ENCODE assay signal across 9 cellular contexts in the genomic region with DNA sequence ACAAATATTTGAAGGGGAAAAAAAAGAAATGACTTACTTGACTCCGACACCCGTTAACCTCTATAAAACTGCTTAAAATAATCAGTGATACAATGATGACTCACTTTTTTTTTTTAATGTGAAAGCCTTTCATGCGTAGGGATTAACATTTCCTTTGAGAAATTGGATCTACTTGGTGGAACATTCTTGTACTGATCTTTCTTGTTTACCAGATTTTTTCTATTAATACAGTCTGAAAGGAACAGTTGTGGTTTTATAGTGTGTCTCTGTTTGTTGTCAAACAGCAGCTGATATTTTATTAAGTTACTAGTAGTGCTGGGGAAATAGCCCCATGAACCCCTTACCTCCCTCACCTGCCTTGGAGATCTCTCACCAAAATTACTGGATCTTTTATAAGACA. TPM values are rescaled to one million over a fixed set of nuclear protein-coding genes. Genes with fewer than 3 reads are reported as not detected.
DNase-seq lines count a peak whose midpoint lies in the region; ATAC-seq and TF ChIP-seq lines count a peak whose summit lies in the region.
"Had no signal": no experiment of that assay in that cellular context is flagged by ENCODE, and none has a peak within 500 bp of the region (broad histone marks: within the 10 kb centered on the region; RNA-seq: fewer than 3 reads in every experiment).

No MANE protein-coding gene starts in this region.

- DNase-seq in AG08396 (ENCODE audit: low spot score), result peak; percentile 30
- DNase-seq in LHCN-M2 (ENCODE audit: low read depth), result peak; percentile 88
- no peak for DNase-seq in coronary artery (ENCODE audit: low spot score)
- no peak for DNase-seq in mucosa of descending colon
- DNase-seq in activated CD4-positive, alpha-beta T cell treated with anti-CD3 and anti-CD28 coated beads, Interleukin-2, amount 50 U/mL, for 48 hours, result no peak
- no peak for DNase-seq in NCI-H146 treated with DMSO at 0.1 percent for 48 hours (lab: John Stamatoyannopoulos, UW; ENCODE audit: unreplicated experiment)
- DNase-seq: ovary had no signal

- H3K9me3 ChIP-seq in mucosa of descending colon, result peaks cover 2% of the 10 kb centered on the region
- H3K9me3 ChIP-seq: ovary had no signal

- no peak overlapping the region for H3K4me3 ChIP-seq in coronary artery
- H3K4me3 ChIP-seq in mucosa of descending colon, result no peak overlapping the region
- H3K4me3 ChIP-seq: ovary had no signal

- no peaks in the 10 kb centered on the region for H3K36me3 ChIP-seq in mucosa of descending colon (ENCODE audit: low read depth)
- H3K36me3 ChIP-seq: ovary had no signal

- peak; percentile 18 for ATAC-seq in mucosa of descending colon
- ATAC-seq in GM21360 (IDR thresholded peaks at IDR 0.05; ENCODE audit: unreplicated experiment), result no peak
- ATAC-seq in HG03520 (IDR thresholded peaks at IDR 0.05; ENCODE audit: unreplicated experiment), result no peak

- no peaks in the 10 kb centered on the region for H3K4me1 ChIP-seq in mucosa of descending colon (ENCODE audit: low read depth)

- intact Hi-C loops in mucosa of descending colon (cut with DNase I, micrococcal nuclease), result no loop called here

- TF ChIP-seq CTCF in coronary artery (IDR thresholded peaks at IDR 0.05), result no peak
- TF ChIP-seq CTCF in mucosa of descending colon (IDR thresholded peaks at IDR 0.05), result no peak

- H3K27ac ChIP-seq in coronary artery, result peak overlapping the region; percentile 12 to 50
- H3K27ac ChIP-seq: ovary had no signal

RNA-seq across cellular contexts. Expression of a gene that starts 40.2 kb away (rescaled TPM):
- total RNA-seq in LHCN-M2 (2014; rRNA removed) (0.32 and 2.6 TPM in 2 replicates), mucosa of descending colon (1 to 10 TPM in 1 of 3 donors, under 1 TPM in 2; 0.54 to 1.1 (median 0.82) TPM)
- 0.39 TPM for polyA plus RNA-seq in LHCN-M2 (2012)

RNA-seq across cellular contexts. Expression of a gene that starts 53.7 kb away (rescaled TPM):
- 42.7 and 51.4 TPM in 2 replicates for total RNA-seq in LHCN-M2 (2014; rRNA removed)
- polyA plus RNA-seq in LHCN-M2 (2012), result 9.6 TPM
- 10 to 100 TPM; 38.5 to 55.9 (median 39.5) TPM for total RNA-seq in mucosa of descending colon

Comparison
In these comparisons a context has a peak if more than half of its experiments do, and no peak if none do; other contexts are left out.
1. DNase-seq: peak in AG08396 (single experiment) and LHCN-M2 (single experiment); none in coronary artery (single experiment), mucosa of descending colon (0 of 3), activated CD4-positive, alpha-beta T cell treated with anti-CD3 and anti-CD28 coated beads, Interleukin-2, amount 50 U/mL, for 48 hours (0 of 2) and NCI-H146 treated with DMSO at 0.1 percent for 48 hours (single experiment).